Comparison of ENCODE assay signal across 9 cellular contexts in the genomic region with DNA sequence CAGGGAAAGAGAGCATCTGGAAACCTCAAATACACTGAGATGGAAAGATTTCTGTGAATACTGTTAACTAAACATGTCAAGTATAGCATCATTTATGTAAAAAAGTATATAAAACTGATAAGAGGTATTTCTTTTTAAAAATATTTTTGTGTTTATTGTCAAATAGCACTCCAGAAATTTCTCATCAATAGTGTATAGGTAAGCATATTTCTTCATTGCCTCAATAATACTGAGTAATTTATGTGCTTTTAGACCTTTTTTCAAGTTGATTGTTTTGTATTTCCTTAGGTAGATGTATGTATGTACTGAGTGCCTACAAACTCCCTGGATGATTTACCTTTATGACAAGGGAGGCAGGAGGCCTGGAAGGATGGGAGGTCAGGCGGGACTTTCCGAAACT.
"Had no signal": no experiment of that assay in that cellular context is flagged by ENCODE, and none has a peak within 500 bp of the region (broad histone marks: within the 10 kb centered on the region; RNA-seq: fewer than 3 reads in every experiment).

No MANE protein-coding gene starts in this region.

- H3K27ac Mint-ChIP-seq: HFFc6 had no signal

- H3K9me3 ChIP-seq: HAP-1 had no signal

- H3K27ac ChIP-seq: GM23248, HL-60 had no signal

- H3K36me3 ChIP-seq: HAP-1 had no signal

- H3K9me3 Mint-ChIP-seq: HFFc6 had no signal

- ATAC-seq: HCT116 had no signal

- H3K4me3 ChIP-seq: GM23248, HAP-1 had no signal

- H2AFZ ChIP-seq: GM23248 had no signal

- H3K4me3 Mint-ChIP-seq: HFFc6, IgD-negative memory B cell had no signal

- H3K9ac ChIP-seq: GM23248 had no signal

- DNase-seq: GM23248, GOT3, H7, HFFc6, KG1 had no signal

- H3K4me1 ChIP-seq: HAP-1 had no signal
